In genomic region chr2:74593826-74594467, GRCh38 we compare ENCODE assay signal across 2 cellular contexts.
A peak's percentile ranks its signal among the peaks of the same experiment; 100 is the strongest.
TF ChIP-seq lines count a peak whose summit lies in the region.

No MANE protein-coding gene starts in this region.

TF ChIP-seq in SK-N-SH, 30 proteins besides CTCF, POLR2A, EP300 and RAD21 (continues in another document):
- TF ChIP-seq GABPA (IDR thresholded peaks at IDR 0.05; ENCODE audit: low read depth), result no peak
- no peak for TF ChIP-seq ZBTB33 (IDR thresholded peaks at IDR 0.05; ENCODE audit: borderline replicate concordance, low read depth)
- TF ChIP-seq MAX (IDR thresholded peaks at IDR 0.05; ENCODE audit: low read depth), result no peak
- no peak for TF ChIP-seq GATA2 (CRISPR knock-in tag; IDR thresholded peaks at IDR 0.05)
- TF ChIP-seq YY1 (IDR thresholded peaks at IDR 0.05; ENCODE audit: low read depth), result no peak
- TF ChIP-seq POLR2AphosphoS5 (IDR thresholded peaks at IDR 0.05; ENCODE audit: low read depth, low read length), result no peak
- TF ChIP-seq RCOR1 (IDR thresholded peaks at IDR 0.05; ENCODE audit: low read length), result no peak
- no peak for TF ChIP-seq FOXM1 (IDR thresholded peaks at IDR 0.05; ENCODE audit: low read depth)
- no peak for TF ChIP-seq CHD2 (IDR thresholded peaks at IDR 0.05; ENCODE audit: low read length, partially characterized antibody)
- TF ChIP-seq ELF1 (IDR thresholded peaks at IDR 0.05), result no peak
- no peak for TF ChIP-seq IRF3 (IDR thresholded peaks at IDR 0.05; ENCODE audit: low read depth, low read length)
- TF ChIP-seq SMC3 (IDR thresholded peaks at IDR 0.05; ENCODE audit: low read depth, low read length), result no peak
- no peak for TF ChIP-seq JUND (IDR thresholded peaks at IDR 0.05)
- no peak for TF ChIP-seq NRF1 (IDR thresholded peaks at IDR 0.05; ENCODE audit: low read depth, low read length)
- TF ChIP-seq RFX5 (IDR thresholded peaks at IDR 0.05; ENCODE audit: low read length), result no peak
- TF ChIP-seq SIN3A (IDR thresholded peaks at IDR 0.05; ENCODE audit: borderline replicate concordance, low read depth, low read length), result no peak
- peak; percentile 24; the same call in 1 of the 2 replicates for TF ChIP-seq TCF12 (IDR thresholded peaks at IDR 0.05)
- TF ChIP-seq USF1 (IDR thresholded peaks at IDR 0.05; ENCODE audit: borderline replicate concordance, low read depth), result no peak
- no peak for TF ChIP-seq TAF1 (IDR thresholded peaks at IDR 0.05; ENCODE audit: borderline replicate concordance, low read depth, low read length)
- no peak for TF ChIP-seq REST (IDR thresholded peaks at IDR 0.05; ENCODE audit: low read depth, low read length)
- peak; percentile 19; the same call in 1 of the 2 replicates for TF ChIP-seq FOSL2 (IDR thresholded peaks at IDR 0.05; ENCODE audit: borderline replicate concordance, low read depth)
- TF ChIP-seq USF2 (IDR thresholded peaks at IDR 0.05; ENCODE audit: borderline replicate concordance, low read depth, low read length), result no peak

TF ChIP-seq in SK-N-SH treated with all-trans-retinoic acid at 6 μM for 48 hours, 23 proteins besides CTCF, POLR2A, EP300 and RAD21:
- TF ChIP-seq ZFP30 (CRISPR knock-in tag; IDR thresholded peaks at IDR 0.05), result no peak
- TF ChIP-seq ARNTL (CRISPR knock-in tag; IDR thresholded peaks at IDR 0.05; ENCODE audit: borderline replicate concordance, low read depth), result no peak
- TF ChIP-seq ESRRG (CRISPR knock-in tag; IDR thresholded peaks at IDR 0.05), result no peak
- TF ChIP-seq ZC3H10 (CRISPR knock-in tag; IDR thresholded peaks at IDR 0.05), result no peak
- no peak for TF ChIP-seq PATZ1 (CRISPR knock-in tag; IDR thresholded peaks at IDR 0.05; ENCODE audit: borderline replicate concordance)
- TF ChIP-seq ZNF70 (CRISPR knock-in tag; IDR thresholded peaks at IDR 0.05), result no peak
- no peak for TF ChIP-seq SNAI2 (CRISPR knock-in tag; IDR thresholded peaks at IDR 0.05)
- TF ChIP-seq PPARA (CRISPR knock-in tag; IDR thresholded peaks at IDR 0.05; ENCODE audit: borderline replicate concordance), result no peak
- no peak for TF ChIP-seq OSR1 (CRISPR knock-in tag; IDR thresholded peaks at IDR 0.05)
- no peak for TF ChIP-seq TOX (CRISPR knock-in tag; IDR thresholded peaks at IDR 0.05; ENCODE audit: borderline replicate concordance)
- no peak for TF ChIP-seq BACH2 (CRISPR knock-in tag; IDR thresholded peaks at IDR 0.05; ENCODE audit: borderline replicate concordance)
- no peak for TF ChIP-seq POU6F1 (CRISPR knock-in tag; IDR thresholded peaks at IDR 0.05; ENCODE audit: borderline replicate concordance, low read depth)
- TF ChIP-seq CREB5 (CRISPR knock-in tag; IDR thresholded peaks at IDR 0.05; ENCODE audit: low read depth), result no peak
